Comparison of ENCODE assay signal across 10 cellular contexts in genomic region chr16:84367750-84368320, GRCh38. TPM values are rescaled to one million over a fixed set of nuclear protein-coding genes. Genes with fewer than 3 reads are reported as not detected.
DNase-seq lines count a peak whose midpoint lies in the region; ATAC-seq and TF ChIP-seq lines count a peak whose summit lies in the region.
"Had no signal": no experiment of that assay in that cellular context is flagged by ENCODE, and none has a peak within 500 bp of the region (broad histone marks: within the 10 kb centered on the region; RNA-seq: fewer than 3 reads in every experiment).

No MANE protein-coding gene starts in this region.

- ATAC-seq in HCT116, result peak; percentile 55
- no peak for ATAC-seq in HG02678 (IDR thresholded peaks at IDR 0.05; ENCODE audit: unreplicated experiment)
- ATAC-seq: effector memory CD8-positive, alpha-beta T cell had no signal

- H4K20me1 ChIP-seq in HCT116 (ENCODE audit: insufficient read depth), result no peaks in the 10 kb centered on the region

- CTCF ChIA-PET in HCT116 (lab: Charles Lee), result interaction anchor here (1.9 kb wide), 1 partner anchor 91 kb away, joined by 5 read pairs; no protein-coding TSS in a partner anchor

- peak overlapping the region; percentile 92 for H2AFZ ChIP-seq in HCT116 (ENCODE audit: low read depth, low read length, poor library complexity, severe bottlenecking)

- H3K4me3 ChIP-seq in HCT116 (replicated peaks in 1 of 2; ENCODE audit: low read depth in 1 of 2, low read length in 2 of 2), result peak overlapping the region; percentile 75 to 81
- H3K4me3 ChIP-seq in iPS-15b (ENCODE audit: low read depth, low read length), result peak overlapping the region; percentile 73
- peak overlapping the region; percentile 45 to 46 for H3K4me3 ChIP-seq in prostate gland

- H3K9ac ChIP-seq in HCT116 (ENCODE audit: low read length) (peak overlapping the region; percentile 59), iPS-15b (ENCODE audit: low read depth, low read length) (no peak overlapping the region)

- 28% methylated on average over 24 of the region's 27 CpGs for WGBS in prostate gland

- BruUV-seq in HCT116 (replicated peaks; lab: Mats Ljungman, UMichigan), result no TSS peak

- POLR2A ChIA-PET in HCT116 (lab: Charles Lee), result interaction anchor here (1.2 to 1.8 kb wide), 3 partner anchors 9 to 251 kb away, joined by 3 to 6 read pairs (median 4); partner anchors contain the start of gene MBTPS1

- H3K36me3 ChIP-seq in HCT116 (ENCODE audit: control insufficient read depth in 1 of 2, insufficient read depth in 2 of 2, low read length in 2 of 2), result no peaks in the 10 kb centered on the region
- no peaks in the 10 kb centered on the region for H3K36me3 ChIP-seq in iPS-15b (ENCODE audit: control insufficient read depth, insufficient read depth, low read length)
- H3K36me3 ChIP-seq in prostate gland, result no peaks in the 10 kb centered on the region

- DNase-seq in HCT116 (ENCODE audit: low read depth, low spot score) (no peak), NCI-H526 treated with DMSO at 0.1 percent for 48 hours (lab: John Stamatoyannopoulos, UW) (peak; percentile 53), prostate gland (ENCODE audit: low spot score) (peak; percentile 26), mucosa of gallbladder (ENCODE audit: low spot score) (no peak), Ammon's horn (ENCODE audit: low spot score) (no peak)
- DNase-seq: activated CD4-positive, alpha-beta memory T cell treated with anti-CD3 and anti-CD28 coated beads, Interleukin-2, amount 10 ng/mL, durations not matched to agents 7 days and 5 days; effector memory CD8-positive, alpha-beta T cell; occipital lobe had no signal

- H3K4me1 ChIP-seq in HCT116 (ENCODE audit: control insufficient read depth in 1 of 2, insufficient read depth in 2 of 2, low read length in 2 of 2), result peaks cover 23 to 38% of the 10 kb centered on the region in 2 experiments
- peaks cover 7% of the 10 kb centered on the region for H3K4me1 ChIP-seq in iPS-15b (ENCODE audit: control insufficient read depth, insufficient read depth, low read length)
- no peaks in the 10 kb centered on the region for H3K4me1 ChIP-seq in prostate gland (replicated peaks)

- no peaks in the 10 kb centered on the region for H3K79me2 ChIP-seq in HCT116 (ENCODE audit: insufficient read depth, low read length)

- TF ChIP-seq POLR2A in HCT116 (IDR thresholded peaks at IDR 0.05; ENCODE audit: borderline replicate concordance, extremely low read depth, insufficient read depth, insufficient read length) (no peak), prostate gland (IDR thresholded peaks at IDR 0.05) (no peak)

- H3K9me3 ChIP-seq in HCT116 (ENCODE audit: control insufficient read depth in 1 of 2, insufficient read depth in 1 of 2, low read depth in 1 of 2, low read length in 2 of 2) (no peaks in the 10 kb centered on the region), iPS-15b (ENCODE audit: control insufficient read depth, insufficient read depth, low read length) (no peaks in the 10 kb centered on the region), prostate gland (no peaks in the 10 kb centered on the region)

- TF ChIP-seq CTCF in HCT116 (IDR thresholded peaks at IDR 0.05 in 2 of 3, conservative IDR thresholded peaks at IDR 0.05 in 1 of 3; ENCODE audit: borderline replicate concordance in 1 of 3, insufficient read depth in 1 of 3, low read depth in 2 of 3, low read length in 2 of 3) (no peak), prostate gland (IDR thresholded peaks at IDR 0.05) (no peak)

- H3K27ac ChIP-seq in HCT116 (ENCODE audit: low read depth, low read length) (peak overlapping the region; percentile 22; the same call in 1 of the 2 replicates), prostate gland (peak overlapping the region; percentile 70 to 75)

- peak overlapping the region; percentile 94 for H3K4me2 ChIP-seq in HCT116 (ENCODE audit: low read length)

- no peak for TF ChIP-seq RAD21 in HCT116 (IDR thresholded peaks at IDR 0.05; ENCODE audit: low read depth)

- intact Hi-C loops in HCT116 (cut with micrococcal nuclease), result no loop called here
- intact Hi-C loops in prostate gland (cut with DNase I), result no loop called here

- no peaks in the 10 kb centered on the region for H3K27me3 ChIP-seq in HCT116 (ENCODE audit: insufficient read depth, low read length)
- peaks cover 19% of the 10 kb centered on the region for H3K27me3 ChIP-seq in iPS-15b (ENCODE audit: control insufficient read depth, insufficient read depth, low read length)
- H3K27me3 ChIP-seq in prostate gland (replicated peaks; ENCODE audit: insufficient read depth), result no peaks in the 10 kb centered on the region

- RAD21 ChIA-PET in HCT116 (lab: Charles Lee; ENCODE audit: low non-redundant PET in 1 of 2, low total read pairs in 2 of 2, uncharacterized antibody in 2 of 2, unreplicated experiment in 2 of 2), result no interaction called here

- H3K9me2 ChIP-seq in HCT116 (ENCODE audit: insufficient read depth), result no peaks in the 10 kb centered on the region

TF ChIP-seq in HCT116, 20 proteins besides CTCF, POLR2A, EP300 and RAD21:
- TF ChIP-seq SIN3A (IDR thresholded peaks at IDR 0.05; ENCODE audit: low read depth) (no peak), ELF1 (IDR thresholded peaks at IDR 0.05; ENCODE audit: borderline replicate concordance, low read depth) (no peak), CEBPB (IDR thresholded peaks at IDR 0.05; ENCODE audit: low read depth) (no peak), TCF7L2 (IDR thresholded peaks at IDR 0.05; ENCODE audit: borderline replicate concordance, extremely low read depth, insufficient read depth, insufficient read length) (no peak), YY1 (IDR thresholded peaks at IDR 0.05; ENCODE audit: extremely low read depth, insufficient replicate concordance, low read depth, low read length) (no peak)
TF ChIP-seq in HCT116: peak in this region for 0.

RNA-seq across cellular contexts. Expression of gene ATP2C2, which starts 0.5 kb away (rescaled TPM):
- total RNA-seq in HCT116 (2021; ENCODE audit: unreplicated experiment) (20.3 TPM), prostate gland (10 to 100 TPM; 43.7 to 56.1 TPM), mucosa of gallbladder (62.8 TPM)
- 28.2 and 40.5 TPM in 2 replicates for polyA plus RNA-seq in HCT116 (2012)
- total RNA-seq: activated CD4-positive, alpha-beta memory T cell treated with anti-CD3 and anti-CD28 coated beads, Interleukin-2, amount 10 ng/mL, durations not matched to agents 7 days and 5 days had no signal

Comparison
In these comparisons a context has a peak if more than half of its experiments do, and no peak if none do; other contexts are left out.
1. DNase-seq: peak in NCI-H526 treated with DMSO at 0.1 percent for 48 hours (single experiment) and prostate gland (single experiment); none in HCT116 (single experiment), mucosa of gallbladder (single experiment) and Ammon's horn (single experiment).
2. Peak in every context shown above with its lines, with median percentiles within 50 percentile points of each other: H3K4me3 ChIP-seq.